In genomic region chr10:86316274-86316835, GRCh38 we compare ENCODE assay signal across 25 cellular contexts. TPM values are rescaled to one million over a fixed set of nuclear protein-coding genes. Genes with fewer than 3 reads are reported as not detected.
"Had no signal": no experiment of that assay in that cellular context is flagged by ENCODE, and none has a peak within 500 bp of the region (broad histone marks: within the 10 kb centered on the region; RNA-seq: fewer than 3 reads in every experiment).

No MANE protein-coding gene starts in this region.

- H3K27ac Mint-ChIP-seq: activated CD8-positive, alpha-beta T cell treated with anti-CD3 and anti-CD28 coated beads, Interleukin-2, amount 10 ng/mL, durations not matched to agents 7 days and 5 days; activated T-helper 1 cell treated with anti-CD3 and anti-CD28 coated beads, Interleukin-12 subunit alpha, Interleukin-12 subunit beta, Interleukin-2, Interleukin-4 antibody, amounts not matched to agents 30 ng/mL and 10 ng/mL and 1 ng/mL, durations not matched to agents 14 hours and 24 hours and 36 hours; neural progenitor cell had no signal

- H3K9me3 ChIP-seq: ascending aorta, colonic mucosa, esophagus squamous epithelium, gastrocnemius medialis, heart left ventricle, lower lobe of right lung, thyroid gland had no signal

- H3K27ac ChIP-seq: ascending aorta, brain microvascular endothelial cell, colonic mucosa, esophagus squamous epithelium, gastrocnemius medialis, heart left ventricle, lower lobe of right lung, neural progenitor cell, skin epidermis, thyroid gland had no signal

- H3K9me3 Mint-ChIP-seq: activated naive CD4-positive, alpha-beta T cell treated with anti-CD3 and anti-CD28 coated beads, Interleukin-2, amount 50 U/mL, for 72 hours; activated T-helper 1 cell treated with anti-CD3 and anti-CD28 coated beads, Interleukin-12 subunit alpha, Interleukin-12 subunit beta, Interleukin-2, Interleukin-4 antibody, amounts not matched to agents 30 ng/mL and 10 ng/mL and 1 ng/mL, durations not matched to agents 14 hours and 24 hours and 36 hours; naive thymus-derived CD8-positive, alpha-beta T cell; neural progenitor cell had no signal

- DNase-seq: activated CD4-positive, alpha-beta T cell treated with anti-CD3 and anti-CD28 coated beads for 1 hour; activated CD4-positive, alpha-beta T cell treated with anti-CD3 and anti-CD28 coated beads, Interleukin-2, amount 50 U/mL, for 1 hour; activated CD8-positive, alpha-beta T cell treated with anti-CD3 and anti-CD28 coated beads, Interleukin-2, amount 10 ng/mL, durations not matched to agents 7 days and 5 days; brain microvascular endothelial cell; central memory CD4-positive, alpha-beta T cell; colonic mucosa; esophagus squamous epithelium; gastrocnemius medialis; heart left ventricle; islet precursor cell; lower lobe of right lung; naive thymus-derived CD8-positive, alpha-beta T cell; right cardiac atrium; stimulated activated CD4-positive, alpha-beta T cell treated with anti-CD3 and anti-CD28 coated beads, Interleukin-2, amount 100 ng/mL, for 24 hours; stimulated activated naive CD4-positive, alpha-beta T cell; T-helper 9 cell; thyroid gland had no signal

- H3K9ac ChIP-seq: neural progenitor cell had no signal

- H3K36me3 ChIP-seq: ascending aorta, brain microvascular endothelial cell, colonic mucosa, esophagus squamous epithelium, gastrocnemius medialis, heart left ventricle, lower lobe of right lung, neural progenitor cell, thyroid gland had no signal

- H3K4me1 ChIP-seq: ascending aorta, colonic mucosa, esophagus squamous epithelium, gastrocnemius medialis, lower lobe of right lung, neural progenitor cell had no signal

- ATAC-seq: activated CD8-positive, alpha-beta T cell treated with anti-CD3 and anti-CD28 coated beads, Interleukin-2, amount 10 ng/mL, durations not matched to agents 7 days and 5 days; activated naive CD4-positive, alpha-beta T cell treated with anti-CD3 and anti-CD28 coated beads, Interleukin-2, amount 50 U/mL, for 72 hours; gastrocnemius medialis; heart left ventricle; lower lobe of right lung; naive thymus-derived CD8-positive, alpha-beta T cell; right cardiac atrium had no signal

- H3K4me3 Mint-ChIP-seq: activated CD8-positive, alpha-beta T cell treated with anti-CD3 and anti-CD28 coated beads, Interleukin-2, amount 10 ng/mL, durations not matched to agents 7 days and 5 days; activated T-helper 1 cell treated with anti-CD3 and anti-CD28 coated beads, Interleukin-12 subunit alpha, Interleukin-12 subunit beta, Interleukin-2, Interleukin-4 antibody, amounts not matched to agents 30 ng/mL and 10 ng/mL and 1 ng/mL, durations not matched to agents 14 hours and 24 hours and 36 hours; naive thymus-derived CD8-positive, alpha-beta T cell; neural progenitor cell had no signal

- H2AFZ ChIP-seq: neural progenitor cell had no signal

- H3K4me2 ChIP-seq: neural progenitor cell had no signal

- H3K4me1 Mint-ChIP-seq: naive thymus-derived CD8-positive, alpha-beta T cell; neural progenitor cell had no signal

- H3K4me3 ChIP-seq: ascending aorta, colonic mucosa, esophagus squamous epithelium, gastrocnemius medialis, heart left ventricle, lower lobe of right lung, neural progenitor cell, skin epidermis, thyroid gland had no signal

- H3K27me3 ChIP-seq: ascending aorta, brain microvascular endothelial cell, colonic mucosa, gastrocnemius medialis, neural progenitor cell, thyroid gland had no signal

- H3K36me3 Mint-ChIP-seq: activated naive CD4-positive, alpha-beta T cell treated with anti-CD3 and anti-CD28 coated beads, Interleukin-2, amount 50 U/mL, for 72 hours; naive thymus-derived CD8-positive, alpha-beta T cell; neural progenitor cell had no signal

RNA-seq across cellular contexts. Expression of gene GRID1, which starts 50.2 kb away (rescaled TPM):
- total RNA-seq: activated CD8-positive, alpha-beta T cell treated with anti-CD3 and anti-CD28 coated beads, Interleukin-2, amount 10 ng/mL, durations not matched to agents 7 days and 5 days; activated naive CD4-positive, alpha-beta T cell treated with anti-CD3 and anti-CD28 coated beads, Interleukin-2, amount 50 U/mL, for 72 hours; activated T-helper 1 cell treated with anti-CD3 and anti-CD28 coated beads, Interleukin-12 subunit alpha, Interleukin-12 subunit beta, Interleukin-2, Interleukin-4 antibody, amounts not matched to agents 30 ng/mL and 10 ng/mL and 1 ng/mL, durations not matched to agents 14 hours and 24 hours and 36 hours; naive thymus-derived CD8-positive, alpha-beta T cell; osteoblast; pulmonary artery endothelial cell; T-helper 1 cell treated with Interleukin-12 subunit alpha and Interleukin-12 subunit beta and Interleukin-4 antibody, amounts not matched to agents 30 ng/mL and 1 ng/mL, for 36 hours had no signal
- polyA plus RNA-seq: naive thymus-derived CD8-positive, alpha-beta T cell had no signal
